8 cellular contexts compared by ENCODE assay signal in genomic region chr4:183659029-183659870, GRCh38. TPM values are rescaled to one million over a fixed set of nuclear protein-coding genes. Genes with fewer than 3 reads are reported as not detected.
DNase-seq lines count a peak whose midpoint lies in the region; ATAC-seq lines count a peak whose summit lies in the region.

Gene RWDD4 (minus strand): TSS chr4:183659185. CDS start chr4:183658952, 233 bp downstream.
Gene TRAPPC11 (plus strand): TSS chr4:183659293. CDS start chr4:183663868, 4,575 bp downstream.

- peak within 1 kb of the TSS; percentile 89 for H3K4me3 ChIP-seq in effector memory CD4-positive, alpha-beta T cell (ENCODE audit: insufficient read depth, low read depth, low read length, poor library complexity, severe bottlenecking)

- peak; percentile 98 for ATAC-seq in GM19468 (IDR thresholded peaks at IDR 0.05; ENCODE audit: extremely low read depth, unreplicated experiment)

- POLR2A ChIA-PET in activated CD8-positive, alpha-beta memory T cell treated with anti-CD3 and anti-CD28 coated beads for 36 hours (lab: Charles Lee): interaction anchor here (0.8 to 1.0 kb wide), 2 partner anchors 153 to 216 kb away, joined by 4 to 5 read pairs; no protein-coding TSS in a partner anchor

- H3K9me3 ChIP-seq in effector memory CD4-positive, alpha-beta T cell (ENCODE audit: control insufficient read depth, low read length): no peaks in the 10 kb centered on the region

- H3K36me3 ChIP-seq in effector memory CD4-positive, alpha-beta T cell (ENCODE audit: control insufficient read depth, insufficient read depth, low read length): peaks cover 3% of the 10 kb centered on the region

- peaks cover 13% of the 10 kb centered on the region for H3K4me1 ChIP-seq in effector memory CD4-positive, alpha-beta T cell (ENCODE audit: control insufficient read depth, insufficient read depth, low read length, poor library complexity, severe bottlenecking)

- H3K27ac ChIP-seq in effector memory CD4-positive, alpha-beta T cell (ENCODE audit: insufficient read depth, low read length, poor library complexity, severe bottlenecking): peak within 1 kb of the TSS; percentile 84

- DNase-seq in COLO829 (ENCODE audit: low spot score) (peak; percentile 96), HS-5 (ENCODE audit: low read depth) (peak; percentile 85), medulla oblongata (ENCODE audit: extremely low spot score) (peak; percentile 99)
- DNase-seq in NK-92 treated with Interleukin-12 subunit alpha and Interleukin-12 subunit beta, amount 100 ng/mL, for 24 hours (lab: John Stamatoyannopoulos, UW): peak; percentile 85
- DNase-seq in effector memory CD4-positive, alpha-beta T cell: peak; percentile 90 to 95 (median 94)
- DNase-seq in stimulated activated CD8-positive, alpha-beta memory T cell treated with anti-CD3 and anti-CD28 coated beads, Interleukin-12 subunit alpha, Interleukin-12 subunit beta, amount 100 ng/mL, for 1 hour (ENCODE audit: low read depth): peak; percentile 91

- CTCF ChIA-PET in activated CD8-positive, alpha-beta memory T cell treated with anti-CD3 and anti-CD28 coated beads for 36 hours (lab: Charles Lee): interaction anchor here (1.2 to 1.3 kb wide), 2 partner anchors 9 to 155 kb away, joined by 3 to 5 read pairs; partner anchors contain the start of gene ING2

- H3K27me3 ChIP-seq in effector memory CD4-positive, alpha-beta T cell (replicated peaks; ENCODE audit: control insufficient read depth, insufficient read depth, low read length, poor library complexity, severe bottlenecking): no peaks in the 10 kb centered on the region

RNA-seq across cellular contexts. Expression of gene RWDD4, which starts in this region (rescaled TPM):
- 10 to 100 TPM; 29.0 to 29.2 TPM for total RNA-seq in activated CD8-positive, alpha-beta memory T cell treated with anti-CD3 and anti-CD28 coated beads for 36 hours

RNA-seq across cellular contexts. Expression of gene TRAPPC11, which starts in this region (rescaled TPM):
- total RNA-seq in activated CD8-positive, alpha-beta memory T cell treated with anti-CD3 and anti-CD28 coated beads for 36 hours: 10 to 100 TPM; 23.6 to 27.9 TPM

Comparison
In these comparisons a context has a peak if more than half of its experiments do, and no peak if none do; other contexts are left out.
1. Peak in every context shown above with its lines: DNase-seq, ATAC-seq, H3K4me3 ChIP-seq and H3K27ac ChIP-seq.